In genomic region chr10:101645659-101646058, GRCh38 we compare ENCODE assay signal across 14 cellular contexts.
"Had no signal": no experiment of that assay in that cellular context is flagged by ENCODE, and none has a peak within 500 bp of the region (broad histone marks: within the 10 kb centered on the region; RNA-seq: fewer than 3 reads in every experiment).

No MANE protein-coding gene starts in this region.

- H3K4me1 Mint-ChIP-seq: activated B cell treated with CpG ODN at 0.5 μM for 24 hours, mesothelial cell of epicardium had no signal

- H3K27ac Mint-ChIP-seq: activated B cell treated with CpG ODN at 0.5 μM for 24 hours; activated CD8-positive, alpha-beta T cell treated with anti-CD3 and anti-CD28 coated beads for 36 hours; activated naive CD8-positive, alpha-beta T cell; dendritic cell treated with granulocyte-macrophage colony-stimulating factor and Interleukin-4, amounts not matched to agents 40 ng/mL and 50 ng/mL, for 4 days; mesothelial cell of epicardium; progenitor cell of endocrine pancreas had no signal

- H3K27me3 ChIP-seq: esophagus squamous epithelium, thyroid gland had no signal

- H3K9me3 ChIP-seq: esophagus squamous epithelium, lower lobe of right lung, thyroid gland had no signal

- H3K4me1 ChIP-seq: esophagus squamous epithelium, lower lobe of right lung, thyroid gland had no signal

- ATAC-seq: activated CD8-positive, alpha-beta T cell treated with anti-CD3 and anti-CD28 coated beads for 36 hours; activated T-cell treated with anti-CD3 and anti-CD28 coated beads, Interleukin-2, amount 50 U/mL, for 4 hours; lower lobe of right lung had no signal

- H3K27ac ChIP-seq: esophagus squamous epithelium, lower lobe of right lung, thyroid gland had no signal

- H3K27me3 Mint-ChIP-seq: activated B cell treated with CpG ODN at 0.5 μM for 24 hours; activated CD8-positive, alpha-beta T cell treated with anti-CD3 and anti-CD28 coated beads for 36 hours; activated naive CD8-positive, alpha-beta T cell; dendritic cell treated with granulocyte-macrophage colony-stimulating factor and Interleukin-4, amounts not matched to agents 40 ng/mL and 50 ng/mL, for 4 days; progenitor cell of endocrine pancreas had no signal

- H3K4me3 ChIP-seq: esophagus squamous epithelium, lower lobe of right lung, thyroid gland had no signal

- DNase-seq: activated B cell treated with CpG ODN at 0.5 μM for 24 hours; activated CD4-positive, alpha-beta T cell treated with anti-CD3 and anti-CD28 coated beads for 48 hours; activated CD8-positive, alpha-beta T cell treated with anti-CD3 and anti-CD28 coated beads for 36 hours; activated gamma-delta T cell; activated T-cell treated with anti-CD3 and anti-CD28 coated beads, Interleukin-2, amount 50 U/mL, for 4 hours; effector memory CD4-positive, alpha-beta T cell; esophagus squamous epithelium; immature natural killer cell; lower lobe of right lung; thyroid gland had no signal

- H3K9me3 Mint-ChIP-seq: activated B cell treated with CpG ODN at 0.5 μM for 24 hours; activated CD8-positive, alpha-beta T cell treated with anti-CD3 and anti-CD28 coated beads for 36 hours; activated T-cell treated with anti-CD3 and anti-CD28 coated beads, Interleukin-2, amount 50 U/mL, for 4 hours; dendritic cell treated with granulocyte-macrophage colony-stimulating factor and Interleukin-4, amounts not matched to agents 40 ng/mL and 50 ng/mL, for 4 days; immature natural killer cell; mesothelial cell of epicardium had no signal

- H3K4me3 Mint-ChIP-seq: activated B cell treated with CpG ODN at 0.5 μM for 24 hours; activated CD8-positive, alpha-beta T cell treated with anti-CD3 and anti-CD28 coated beads for 36 hours; activated naive CD8-positive, alpha-beta T cell; activated T-cell treated with anti-CD3 and anti-CD28 coated beads, Interleukin-2, amount 50 U/mL, for 4 hours; dendritic cell treated with granulocyte-macrophage colony-stimulating factor and Interleukin-4, amounts not matched to agents 40 ng/mL and 50 ng/mL, for 4 days; immature natural killer cell; mesothelial cell of epicardium had no signal
